ENCODE assay signal across 8 cellular contexts in genomic region chr2:128736689-128737545, GRCh38.
A peak's percentile ranks its signal among the peaks of the same experiment; 100 is the strongest.
DNase-seq lines count a peak whose midpoint lies in the region; ATAC-seq, FAIRE-seq and TF ChIP-seq lines count a peak whose summit lies in the region.

No MANE protein-coding gene starts in this region.

- DNase-seq in GM19239 (ENCODE audit: insufficient read length, low spot score) (peak; percentile 76), SKM-1 (lab: John Stamatoyannopoulos, UW; ENCODE audit: unreplicated experiment) (peak; percentile 39), astrocyte (ENCODE audit: low read depth) (peak; percentile 30), hepatic stellate cell (ENCODE audit: low spot score) (peak; percentile 80), retinal pigment epithelial cell (ENCODE audit: low read depth) (no peak)

- H3K4me2 ChIP-seq in BLaER1: peak overlapping the region; percentile 88
- H3K4me2 ChIP-seq in astrocyte (ENCODE audit: low read length): peak overlapping the region; percentile 86

- H3K27ac Mint-ChIP-seq in astrocyte (ENCODE audit: unreplicated experiment): no peak overlapping the region

- H4K20me1 ChIP-seq in BLaER1 (no peaks in the 10 kb centered on the region), astrocyte (ENCODE audit: insufficient read depth, low read length) (no peaks in the 10 kb centered on the region)

- no peaks in the 10 kb centered on the region for H3K9me3 ChIP-seq in BLaER1
- H3K9me3 ChIP-seq in HUES64 (ENCODE audit: insufficient read depth, low read depth, low read length): no peaks in the 10 kb centered on the region
- H3K9me3 ChIP-seq in astrocyte (ENCODE audit: insufficient read depth, low read depth, low read length): no peaks in the 10 kb centered on the region

- no peak overlapping the region for H3K4me3 ChIP-seq in BLaER1
- H3K4me3 ChIP-seq in HUES64 (ENCODE audit: low read length): peak overlapping the region; percentile 38
- H3K4me3 ChIP-seq in astrocyte (ENCODE audit: insufficient read depth, low read depth, low read length): peak overlapping the region; percentile 47
- H3K4me3 ChIP-seq in retinal pigment epithelial cell (ENCODE audit: low read length): peak overlapping the region; percentile 34

- H3K27ac ChIP-seq in BLaER1: peak overlapping the region; percentile 18; the same call in 1 of the 2 replicates
- no peak overlapping the region for H3K27ac ChIP-seq in HUES64 (ENCODE audit: low read depth, low read length)
- no peak overlapping the region for H3K27ac ChIP-seq in astrocyte (ENCODE audit: low read depth, low read length)

- peaks cover 19% of the 10 kb centered on the region for H3K27me3 Mint-ChIP-seq in astrocyte (ENCODE audit: low read depth, unreplicated experiment)

- no peaks in the 10 kb centered on the region for H3K9me3 Mint-ChIP-seq in astrocyte (ENCODE audit: unreplicated experiment)

- FAIRE-seq in GM19239 (lab: Jason Lieb, UNC) (peak; percentile 85), astrocyte (lab: Jason Lieb, UNC) (no peak)

- H3K4me3 Mint-ChIP-seq in astrocyte (ENCODE audit: unreplicated experiment): no peak overlapping the region

- no peak for ATAC-seq in HG02623 (IDR thresholded peaks at IDR 0.05; ENCODE audit: unreplicated experiment)

- TF ChIP-seq CTCF in astrocyte (IDR thresholded peaks at IDR 0.05; ENCODE audit: insufficient read depth, low read depth, low read length) (peak; percentile 94), retinal pigment epithelial cell (conservative IDR thresholded peaks at IDR 0.05; ENCODE audit: low read depth, low read length) (peak; percentile 98)

- peak overlapping the region; percentile 88 for H2AFZ ChIP-seq in astrocyte (ENCODE audit: low read depth, low read length)

- 69% methylated on average over 71 of the region's 71 CpGs for WGBS in HUES64

- H3K36me3 ChIP-seq in BLaER1 (no peaks in the 10 kb centered on the region), HUES64 (ENCODE audit: insufficient read depth, low read length) (no peaks in the 10 kb centered on the region), astrocyte (ENCODE audit: insufficient read depth, low read length) (no peaks in the 10 kb centered on the region)

- H3K27me3 ChIP-seq in BLaER1 (no peaks in the 10 kb centered on the region), HUES64 (ENCODE audit: insufficient read depth, low read length) (peaks cover 11% of the 10 kb centered on the region; the same call in 1 of the 2 replicates), astrocyte (ENCODE audit: insufficient read depth, low read length) (no peaks in the 10 kb centered on the region)

- peaks cover 18% of the 10 kb centered on the region for H3K4me1 Mint-ChIP-seq in astrocyte (ENCODE audit: low read depth, unreplicated experiment)

- H3K79me2 ChIP-seq in astrocyte (ENCODE audit: insufficient read depth, low read length): no peaks in the 10 kb centered on the region

- H3K4me1 ChIP-seq in BLaER1: peaks cover 51% of the 10 kb centered on the region
- no peaks in the 10 kb centered on the region for H3K4me1 ChIP-seq in HUES64 (ENCODE audit: insufficient read depth, low read length)
- H3K4me1 ChIP-seq in astrocyte (ENCODE audit: insufficient read depth, low read length): peaks cover 21% of the 10 kb centered on the region

- no peak overlapping the region for H3K9ac ChIP-seq in BLaER1
- H3K9ac ChIP-seq in HUES64 (ENCODE audit: low read depth, low read length): 0 out of 2 replicates have a peak overlapping the region, but pooled peaks have one; percentile 18
- peak overlapping the region; percentile 56 for H3K9ac ChIP-seq in astrocyte (ENCODE audit: low read length)

- peaks cover 2% of the 10 kb centered on the region for H3K36me3 Mint-ChIP-seq in astrocyte (ENCODE audit: low read depth, unreplicated experiment)
